ENCODE assay signal across 1 cellular context in genomic region chr15:78507831-78508160, GRCh38.
A peak's percentile ranks its signal among the peaks of the same experiment; 100 is the strongest.
TF ChIP-seq lines count a peak whose summit lies in the region.

No MANE protein-coding gene starts in this region.

TF ChIP-seq in HepG2, 621 proteins besides CTCF, POLR2A, EP300 and RAD21 (continued from another document and continues in another):
- no peak; the same call in 1 of the 2 replicates for TF ChIP-seq RBFOX2 (IDR thresholded peaks at IDR 0.05; ENCODE audit: low read depth, low read length)
- TF ChIP-seq ZNF737 (CRISPR knock-in tag; IDR thresholded peaks at IDR 0.05; ENCODE audit: borderline replicate concordance) = no peak
- no peak for TF ChIP-seq KDM4B (CRISPR knock-in tag; IDR thresholded peaks at IDR 0.05)
- TF ChIP-seq ZNF605 (CRISPR knock-in tag; IDR thresholded peaks at IDR 0.05) = no peak
- no peak for TF ChIP-seq NFE2 (CRISPR knock-in tag; IDR thresholded peaks at IDR 0.05)
- TF ChIP-seq PAX8 (CRISPR knock-in tag; IDR thresholded peaks at IDR 0.05; ENCODE audit: borderline replicate concordance) = no peak
- no peak for TF ChIP-seq ZNF780A (CRISPR knock-in tag; IDR thresholded peaks at IDR 0.05)
- TF ChIP-seq POLR2G (IDR thresholded peaks at IDR 0.05; ENCODE audit: low read depth, low read length) = no peak
- TF ChIP-seq UBTF (CRISPR knock-in tag; IDR thresholded peaks at IDR 0.05) = peak; percentile 9; the same call in 1 of the 2 replicates
- no peak for TF ChIP-seq CCDC6 (CRISPR knock-in tag; IDR thresholded peaks at IDR 0.05)
- no peak for TF ChIP-seq ZBTB7A (CRISPR knock-in tag; IDR thresholded peaks at IDR 0.05)
- TF ChIP-seq REST (IDR thresholded peaks at IDR 0.05; ENCODE audit: borderline replicate concordance in 1 of 2, low read depth in 1 of 2, low read length in 2 of 2) = no peak
- TF ChIP-seq TRIM24 (CRISPR knock-in tag; IDR thresholded peaks at IDR 0.05) = no peak
- TF ChIP-seq CEBPB (IDR thresholded peaks at IDR 0.05; ENCODE audit: borderline replicate concordance, low read depth, low read length) = no peak
- no peak for TF ChIP-seq RERE (CRISPR knock-in tag; IDR thresholded peaks at IDR 0.05; ENCODE audit: low read depth)
- 0 out of 2 replicates have a peak, but pooled peaks have one; percentile 46 for TF ChIP-seq BRCA1 (CRISPR knock-in tag; IDR thresholded peaks at IDR 0.05)
- no peak for TF ChIP-seq NCOA5 (CRISPR knock-in tag; IDR thresholded peaks at IDR 0.05)
- no peak for TF ChIP-seq PHF5A (CRISPR knock-in tag; IDR thresholded peaks at IDR 0.05; ENCODE audit: low read depth, unreplicated experiment)
- no peak for TF ChIP-seq ZNF512B (CRISPR knock-in tag; IDR thresholded peaks at IDR 0.05; ENCODE audit: borderline replicate concordance)
- TF ChIP-seq ZNF766 (CRISPR knock-in tag; IDR thresholded peaks at IDR 0.05; ENCODE audit: borderline replicate concordance) = no peak
- TF ChIP-seq ZSCAN12 (CRISPR knock-in tag; IDR thresholded peaks at IDR 0.05) = no peak
- no peak for TF ChIP-seq ZMAT5 (CRISPR knock-in tag; IDR thresholded peaks at IDR 0.05; ENCODE audit: borderline replicate concordance, low read depth)
- TF ChIP-seq ZNF75D (CRISPR knock-in tag; IDR thresholded peaks at IDR 0.05; ENCODE audit: borderline replicate concordance) = no peak
- no peak for TF ChIP-seq FOXK2 (IDR thresholded peaks at IDR 0.05)
- TF ChIP-seq DMTF1 (CRISPR knock-in tag; IDR thresholded peaks at IDR 0.05) = no peak
- TF ChIP-seq HBP1 (CRISPR knock-in tag; IDR thresholded peaks at IDR 0.05; ENCODE audit: low read depth) = no peak
- TF ChIP-seq ZMYM4 (CRISPR knock-in tag; IDR thresholded peaks at IDR 0.05) = no peak
- no peak for TF ChIP-seq SATB2 (CRISPR knock-in tag; IDR thresholded peaks at IDR 0.05)
- no peak for TF ChIP-seq YEATS2 (CRISPR knock-in tag; IDR thresholded peaks at IDR 0.05; ENCODE audit: borderline replicate concordance)
- TF ChIP-seq RFXANK (CRISPR knock-in tag; IDR thresholded peaks at IDR 0.05) = no peak
- no peak for TF ChIP-seq ZBTB46 (CRISPR knock-in tag; IDR thresholded peaks at IDR 0.05; ENCODE audit: borderline replicate concordance)
- no peak for TF ChIP-seq ATF4 (CRISPR knock-in tag; IDR thresholded peaks at IDR 0.05)
- TF ChIP-seq KLF11 (CRISPR knock-in tag; IDR thresholded peaks at IDR 0.05) = no peak
- no peak for TF ChIP-seq ZBTB21 (CRISPR knock-in tag; IDR thresholded peaks at IDR 0.05)
- no peak for TF ChIP-seq SOX6 (IDR thresholded peaks at IDR 0.05)
- no peak for TF ChIP-seq SOX6 (CRISPR knock-in tag; IDR thresholded peaks at IDR 0.05)
- TF ChIP-seq TOE1 (CRISPR knock-in tag; IDR thresholded peaks at IDR 0.05) = no peak
